ENCODE assay signal across 9 cellular contexts in the genomic region with DNA sequence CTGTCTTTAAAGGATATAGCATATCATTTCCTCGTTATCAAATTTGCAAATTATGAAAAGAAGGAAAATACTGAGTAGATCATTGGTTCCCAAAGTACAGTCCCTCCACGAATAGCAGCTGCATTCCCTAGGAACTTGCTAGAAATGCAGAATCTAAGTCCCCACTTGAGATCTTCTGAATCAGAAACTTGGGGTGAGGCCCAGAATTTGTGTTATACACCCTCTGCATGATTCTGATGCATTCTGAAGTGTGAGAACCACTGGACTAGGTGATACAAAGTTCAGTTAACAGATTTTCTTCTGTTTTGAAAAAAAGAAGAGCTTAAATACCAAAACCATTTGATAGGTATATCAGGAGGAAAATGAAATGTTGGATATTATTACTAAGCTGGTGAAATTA.
A peak's percentile ranks its signal among the peaks of the same experiment; 100 is the strongest.
DNase-seq lines count a peak whose midpoint lies in the region; ATAC-seq and TF ChIP-seq lines count a peak whose summit lies in the region.
"Had no signal": no experiment of that assay in that cellular context is flagged by ENCODE, and none has a peak within 500 bp of the region (broad histone marks: within the 10 kb centered on the region; RNA-seq: fewer than 3 reads in every experiment).

No MANE protein-coding gene starts in this region.

- peaks cover 8% of the 10 kb centered on the region for H3K36me3 Mint-ChIP-seq in activated T-cell treated with anti-CD3 and anti-CD28 coated beads, Interleukin-2, amount 50 U/mL, for 24 hours (ENCODE audit: low read depth)
- peaks cover 14% of the 10 kb centered on the region for H3K36me3 Mint-ChIP-seq in activated CD8-positive, alpha-beta T cell treated with anti-CD3 and anti-CD28 coated beads, Interleukin-2, amount 10 ng/mL, durations not matched to agents 7 days and 5 days (ENCODE audit: low read depth)
- peaks cover 14% of the 10 kb centered on the region for H3K36me3 Mint-ChIP-seq in activated T-helper 2 cell treated with anti-CD3 and anti-CD28 coated beads, Interferon-gamma antibody, Interleukin-2, Interleukin-4, amounts not matched to agents 10 μg/mL and 5 μg/mL and 100 μg/mL, durations not matched to agents 14 hours and 24 hours and 36 hours (ENCODE audit: low read depth)

- no peaks in the 10 kb centered on the region for H3K27me3 ChIP-seq in heart right ventricle
- H3K27me3 ChIP-seq: hepatocyte had no signal

- no peak for ATAC-seq in activated CD8-positive, alpha-beta T cell treated with anti-CD3 and anti-CD28 coated beads, Interleukin-2, amount 10 ng/mL, durations not matched to agents 7 days and 5 days
- peak in 6 of 8 donors; percentile 35 to 74 (median 50) for ATAC-seq in heart right ventricle

- TF ChIP-seq CTCF in heart right ventricle (IDR thresholded peaks at IDR 0.05): no peak

- H3K27ac Mint-ChIP-seq in activated T-cell treated with anti-CD3 and anti-CD28 coated beads, Interleukin-2, amount 50 U/mL, for 24 hours: peak overlapping the region; percentile 79
- H3K27ac Mint-ChIP-seq in activated CD8-positive, alpha-beta T cell treated with anti-CD3 and anti-CD28 coated beads, Interleukin-2, amount 10 ng/mL, durations not matched to agents 7 days and 5 days: peak overlapping the region; percentile 26
- no peak overlapping the region for H3K27ac Mint-ChIP-seq in activated T-helper 2 cell treated with anti-CD3 and anti-CD28 coated beads, Interferon-gamma antibody, Interleukin-2, Interleukin-4, amounts not matched to agents 10 μg/mL and 5 μg/mL and 100 μg/mL, durations not matched to agents 14 hours and 24 hours and 36 hours

- H3K4me1 Mint-ChIP-seq in activated T-cell treated with anti-CD3 and anti-CD28 coated beads, Interleukin-2, amount 50 U/mL, for 24 hours (ENCODE audit: low read depth): peaks cover 57% of the 10 kb centered on the region
- H3K4me1 Mint-ChIP-seq in activated CD8-positive, alpha-beta T cell treated with anti-CD3 and anti-CD28 coated beads, Interleukin-2, amount 10 ng/mL, durations not matched to agents 7 days and 5 days (ENCODE audit: low read depth): peaks cover 32% of the 10 kb centered on the region
- H3K4me1 Mint-ChIP-seq in activated T-helper 2 cell treated with anti-CD3 and anti-CD28 coated beads, Interferon-gamma antibody, Interleukin-2, Interleukin-4, amounts not matched to agents 10 μg/mL and 5 μg/mL and 100 μg/mL, durations not matched to agents 14 hours and 24 hours and 36 hours (ENCODE audit: low read depth): peaks cover 32% of the 10 kb centered on the region

- no peak for DNase-seq in activated T-cell treated with anti-CD3 and anti-CD28 coated beads, Interleukin-2, amount 50 U/mL, for 24 hours
- DNase-seq in activated T-cell treated with anti-CD3 and anti-CD28 coated beads for 4 hours: no peak
- no peak for DNase-seq in activated CD8-positive, alpha-beta T cell treated with anti-CD3 and anti-CD28 coated beads, Interleukin-2, amount 10 ng/mL, durations not matched to agents 7 days and 5 days
- peak in 1 of 2 donors; percentile 25 for DNase-seq in heart right ventricle
- DNase-seq in stromal cell of bone marrow (ENCODE audit: low read depth): peak; percentile 86
- DNase-seq in HPDE6-E6E7 (ENCODE audit: extremely low spot score): no peak
- no peak for DNase-seq in activated T-helper 2 cell treated with anti-CD3 and anti-CD28 coated beads, Interferon-gamma antibody, Interleukin-2, Interleukin-4, amounts not matched to agents 10 μg/mL and 5 μg/mL and 100 μg/mL, durations not matched to agents 14 hours and 24 hours and 36 hours (ENCODE audit: low spot score)
- no peak for DNase-seq in NCI-H1930 (lab: John Stamatoyannopoulos, UW)

- no peak overlapping the region for H3K4me3 Mint-ChIP-seq in activated T-cell treated with anti-CD3 and anti-CD28 coated beads, Interleukin-2, amount 50 U/mL, for 24 hours
- H3K4me3 Mint-ChIP-seq in activated CD8-positive, alpha-beta T cell treated with anti-CD3 and anti-CD28 coated beads, Interleukin-2, amount 10 ng/mL, durations not matched to agents 7 days and 5 days: no peak overlapping the region
- H3K4me3 Mint-ChIP-seq in activated T-helper 2 cell treated with anti-CD3 and anti-CD28 coated beads, Interferon-gamma antibody, Interleukin-2, Interleukin-4, amounts not matched to agents 10 μg/mL and 5 μg/mL and 100 μg/mL, durations not matched to agents 14 hours and 24 hours and 36 hours (ENCODE audit: low read depth): no peak overlapping the region

- CTCF ChIA-PET in activated CD8-positive, alpha-beta T cell treated with anti-CD3 and anti-CD28 coated beads, Interleukin-2, amount 10 ng/mL, durations not matched to agents 7 days and 5 days (lab: Charles Lee): interaction anchor here (1.2 to 2.2 kb wide), 5 partner anchors 20 to 525 kb away, joined by 3 to 9 read pairs (median 3); no protein-coding TSS in a partner anchor

- WGBS in heart right ventricle, 2 donors: 40 to 65% methylated on average over 2 of the region's 2 CpGs

- H3K27ac ChIP-seq in heart right ventricle: peak overlapping the region in 5 of 10 donors; percentile 11 to 52 (median 42)
- H3K27ac ChIP-seq: hepatocyte had no signal

- no peak overlapping the region for H3K4me3 ChIP-seq in heart right ventricle
- H3K4me3 ChIP-seq: hepatocyte had no signal

- H3K4me1 ChIP-seq in heart right ventricle: peaks cover 2 to 23% (median 16%) of the 10 kb centered on the region in 9 donors

- no peaks in the 10 kb centered on the region for H3K27me3 Mint-ChIP-seq in activated T-cell treated with anti-CD3 and anti-CD28 coated beads, Interleukin-2, amount 50 U/mL, for 24 hours
- H3K27me3 Mint-ChIP-seq in activated CD8-positive, alpha-beta T cell treated with anti-CD3 and anti-CD28 coated beads, Interleukin-2, amount 10 ng/mL, durations not matched to agents 7 days and 5 days (ENCODE audit: low read depth): no peaks in the 10 kb centered on the region
- H3K27me3 Mint-ChIP-seq in activated T-helper 2 cell treated with anti-CD3 and anti-CD28 coated beads, Interferon-gamma antibody, Interleukin-2, Interleukin-4, amounts not matched to agents 10 μg/mL and 5 μg/mL and 100 μg/mL, durations not matched to agents 14 hours and 24 hours and 36 hours (ENCODE audit: low read depth): no peaks in the 10 kb centered on the region

- no peaks in the 10 kb centered on the region for H3K9me3 Mint-ChIP-seq in activated T-cell treated with anti-CD3 and anti-CD28 coated beads, Interleukin-2, amount 50 U/mL, for 24 hours
- H3K9me3 Mint-ChIP-seq in activated CD8-positive, alpha-beta T cell treated with anti-CD3 and anti-CD28 coated beads, Interleukin-2, amount 10 ng/mL, durations not matched to agents 7 days and 5 days (ENCODE audit: insufficient read depth): no peaks in the 10 kb centered on the region
- H3K9me3 Mint-ChIP-seq in activated T-helper 2 cell treated with anti-CD3 and anti-CD28 coated beads, Interferon-gamma antibody, Interleukin-2, Interleukin-4, amounts not matched to agents 10 μg/mL and 5 μg/mL and 100 μg/mL, durations not matched to agents 14 hours and 24 hours and 36 hours: no peaks in the 10 kb centered on the region

- H3K36me3 ChIP-seq in heart right ventricle: no peaks in the 10 kb centered on the region

- no peaks in the 10 kb centered on the region for H3K9me3 ChIP-seq in heart right ventricle

- intact Hi-C loops in heart right ventricle (cut with DNase I): no loop called here
- intact Hi-C loops in activated T-helper 2 cell treated with anti-CD3 and anti-CD28 coated beads, Interferon-gamma antibody, Interleukin-2, Interleukin-4, amounts not matched to agents 10 μg/mL and 5 μg/mL and 100 μg/mL, durations not matched to agents 14 hours and 24 hours and 36 hours (cut with micrococcal nuclease): no loop called here

- POLR2A ChIA-PET in activated CD8-positive, alpha-beta T cell treated with anti-CD3 and anti-CD28 coated beads, Interleukin-2, amount 10 ng/mL, durations not matched to agents 7 days and 5 days (lab: Charles Lee): no interaction called here
